1 cellular context compared by ENCODE assay signal in the genomic region with DNA sequence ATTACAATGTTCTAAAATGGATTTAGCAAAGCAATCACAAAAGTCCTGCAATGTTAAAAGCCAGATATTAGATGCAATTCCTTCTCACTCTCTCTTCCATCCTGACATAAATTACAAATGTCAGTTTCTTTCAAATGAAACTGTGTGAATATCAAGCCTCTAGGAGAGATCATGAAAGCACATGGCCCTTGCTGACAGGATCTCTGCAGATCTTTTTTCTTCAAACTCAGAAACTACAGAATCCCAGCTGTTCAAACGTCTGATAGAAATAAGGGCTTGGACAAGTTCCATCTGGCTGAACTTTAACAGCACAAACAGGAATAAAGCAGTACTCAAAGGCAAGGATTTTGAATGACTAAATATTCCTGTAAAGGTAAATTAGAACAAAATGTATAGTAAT.
TF ChIP-seq lines count a peak whose summit lies in the region.

No MANE protein-coding gene starts in this region.

TF ChIP-seq in SK-N-SH, 30 proteins besides CTCF, POLR2A, EP300 and RAD21 (continued from another document):
- TF ChIP-seq, protein P1, sequence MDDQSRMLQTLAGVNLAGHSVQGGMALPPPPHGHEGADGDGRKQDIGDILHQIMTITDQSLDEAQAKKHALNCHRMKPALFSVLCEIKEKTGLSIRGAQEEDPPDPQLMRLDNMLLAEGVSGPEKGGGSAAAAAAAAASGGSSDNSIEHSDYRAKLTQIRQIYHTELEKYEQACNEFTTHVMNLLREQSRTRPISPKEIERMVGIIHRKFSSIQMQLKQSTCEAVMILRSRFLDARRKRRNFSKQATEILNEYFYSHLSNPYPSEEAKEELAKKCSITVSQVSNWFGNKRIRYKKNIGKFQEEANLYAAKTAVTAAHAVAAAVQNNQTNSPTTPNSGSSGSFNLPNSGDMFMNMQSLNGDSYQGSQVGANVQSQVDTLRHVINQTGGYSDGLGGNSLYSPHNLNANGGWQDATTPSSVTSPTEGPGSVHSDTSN (IDR thresholded peaks at IDR 0.05): peak; percentile 34
- TF ChIP-seq GATA2 (CRISPR knock-in tag; IDR thresholded peaks at IDR 0.05): peak; percentile 24; the same call in 1 of the 2 replicates
- TF ChIP-seq CHD2 (IDR thresholded peaks at IDR 0.05; ENCODE audit: low read length, partially characterized antibody): no peak
- no peak for TF ChIP-seq GABPA (IDR thresholded peaks at IDR 0.05; ENCODE audit: low read depth)
- peak; percentile 60 for TF ChIP-seq TCF12 (IDR thresholded peaks at IDR 0.05)
- TF ChIP-seq, protein P2, sequence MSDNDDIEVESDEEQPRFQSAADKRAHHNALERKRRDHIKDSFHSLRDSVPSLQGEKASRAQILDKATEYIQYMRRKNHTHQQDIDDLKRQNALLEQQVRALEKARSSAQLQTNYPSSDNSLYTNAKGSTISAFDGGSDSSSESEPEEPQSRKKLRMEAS (IDR thresholded peaks at IDR 0.05; ENCODE audit: low read depth): no peak
- no peak for TF ChIP-seq JUND (IDR thresholded peaks at IDR 0.05)
- no peak for TF ChIP-seq RFX5 (IDR thresholded peaks at IDR 0.05; ENCODE audit: low read length)
- TF ChIP-seq SMC3 (IDR thresholded peaks at IDR 0.05; ENCODE audit: low read depth, low read length): no peak
- peak; percentile 75; the same call in 1 of the 2 replicates for TF ChIP-seq MXI1 (IDR thresholded peaks at IDR 0.05; ENCODE audit: low read depth, low read length)
- TF ChIP-seq FOSL2 (IDR thresholded peaks at IDR 0.05; ENCODE audit: borderline replicate concordance, low read depth): no peak
- TF ChIP-seq YY1 (IDR thresholded peaks at IDR 0.05; ENCODE audit: low read depth): no peak
- TF ChIP-seq RXRA (IDR thresholded peaks at IDR 0.05; ENCODE audit: borderline replicate concordance, low read depth): no peak
